ENCODE assay signal across 25 cellular contexts in genomic region chr6:75800133-75800532, GRCh38. TPM values are rescaled to one million over a fixed set of nuclear protein-coding genes. Genes with fewer than 3 reads are reported as not detected.
A peak's percentile ranks its signal among the peaks of the same experiment; 100 is the strongest.
DNase-seq lines count a peak whose midpoint lies in the region; ATAC-seq and TF ChIP-seq lines count a peak whose summit lies in the region.
"Had no signal": no experiment of that assay in that cellular context is flagged by ENCODE, and none has a peak within 500 bp of the region (broad histone marks: within the 10 kb centered on the region; RNA-seq: fewer than 3 reads in every experiment).

No MANE protein-coding gene starts in this region.

- H2AFZ ChIP-seq in H9 (ENCODE audit: low read length) = no peak overlapping the region
- H2AFZ ChIP-seq: GM23248, hepatocyte had no signal

- no peak overlapping the region for H2BK15ac ChIP-seq in H9 (ENCODE audit: low read depth, low read length)

- no peak overlapping the region for H4K8ac ChIP-seq in H9 (replicated peaks; ENCODE audit: insufficient read length, low read depth, low read length)

- DNase-seq in DMS79 treated with DMSO at 0.1 percent for 48 hours (lab: John Stamatoyannopoulos, UW) (peak; percentile 89), H9 (no peak), NCI-H2227 treated with DMSO at 0.1 percent for 48 hours (lab: John Stamatoyannopoulos, UW) (peak; percentile 12), lung (ENCODE audit: low spot score) (peak; percentile 35), colonic mucosa (no peak)
- DNase-seq in activated T-cell treated with anti-CD3 and anti-CD28 coated beads, Interleukin-2, amount 50 U/mL, for 24 hours = no peak
- DNase-seq: activated CD4-positive, alpha-beta T cell treated with anti-CD3 and anti-CD28 coated beads, Interleukin-2, amount 10 ng/mL, durations not matched to agents 24 days and 14 days; activated effector memory CD4-positive, alpha-beta T cell treated with Interleukin-2 at 50 U/mL for 16 hours; gastrocnemius medialis; GF-D8; GM23248; mammary epithelial cell; NCI-H1694; NK-92 treated with Interleukin-12 subunit alpha and Interleukin-12 subunit beta, amount 100 ng/mL, for 24 hours; PC-3; stimulated activated CD4-positive, alpha-beta T cell treated with anti-CD3 and anti-CD28 coated beads, Interleukin-4, amount 100 ng/mL, for 24 hours had no signal

- H3T11ph ChIP-seq in H9 (ENCODE audit: low read length) = no peak overlapping the region

- no peaks in the 10 kb centered on the region for H3K79me1 ChIP-seq in H9 (ENCODE audit: insufficient read depth, low read depth, low read length, poor library complexity, severe bottlenecking)

- no peak overlapping the region for H3K14ac ChIP-seq in H9 (ENCODE audit: insufficient read depth, low read length)

- H3K23ac ChIP-seq in H9 (ENCODE audit: insufficient read length, low read depth, low read length) = no peak overlapping the region

- H3K79me2 ChIP-seq in H9 (ENCODE audit: insufficient read depth, low read length) = no peaks in the 10 kb centered on the region

- no peak overlapping the region for H4K91ac ChIP-seq in H9 (ENCODE audit: insufficient read length, low read depth, low read length)

- H3K9me3 Mint-ChIP-seq in H9 = no peaks in the 10 kb centered on the region; a peak in 1 of 5 replicates
- H3K9me3 Mint-ChIP-seq in activated T-cell treated with anti-CD3 and anti-CD28 coated beads, Interleukin-2, amount 50 U/mL, for 24 hours = no peaks in the 10 kb centered on the region
- H3K9me3 Mint-ChIP-seq: activated CD4-positive, alpha-beta T cell treated with anti-CD3 and anti-CD28 coated beads, Interleukin-2, amount 10 ng/mL, durations not matched to agents 24 days and 14 days; activated naive CD4-positive, alpha-beta T cell treated with anti-CD3 and anti-CD28 coated beads, Interleukin-2, amount 50 U/mL, for 72 hours; natural killer cell treated with Interleukin-12 subunit alpha and Interleukin-12 subunit beta and Interleukin-15 and Interleukin-18, amount 100 ng/mL, for 72 hours had no signal

- H3K4me3 Mint-ChIP-seq in H9 = no peak overlapping the region
- no peak overlapping the region for H3K4me3 Mint-ChIP-seq in activated T-cell treated with anti-CD3 and anti-CD28 coated beads, Interleukin-2, amount 50 U/mL, for 24 hours
- H3K4me3 Mint-ChIP-seq: activated CD4-positive, alpha-beta T cell treated with anti-CD3 and anti-CD28 coated beads, Interleukin-2, amount 10 ng/mL, durations not matched to agents 24 days and 14 days; natural killer cell treated with Interleukin-12 subunit alpha and Interleukin-12 subunit beta and Interleukin-15 and Interleukin-18, amount 100 ng/mL, for 72 hours; WTC11 had no signal

- H4K5ac ChIP-seq in H9 (ENCODE audit: insufficient read length, low read depth, low read length) = no peak overlapping the region

- H3K9ac ChIP-seq in H9 (ENCODE audit: extremely low read depth, insufficient read length, low read length) (no peak overlapping the region), colonic mucosa (ENCODE audit: low read depth in 2 of 2, low read length in 2 of 2) (no peak overlapping the region)
- H3K9ac ChIP-seq: BLaER1, GM23248 had no signal

- no peaks in the 10 kb centered on the region for H3K27me3 Mint-ChIP-seq in H9 (ENCODE audit: low read depth)
- peaks cover 11% of the 10 kb centered on the region for H3K27me3 Mint-ChIP-seq in activated T-cell treated with anti-CD3 and anti-CD28 coated beads, Interleukin-2, amount 50 U/mL, for 24 hours
- H3K27me3 Mint-ChIP-seq: natural killer cell treated with Interleukin-12 subunit alpha and Interleukin-12 subunit beta and Interleukin-15 and Interleukin-18, amount 100 ng/mL, for 72 hours had no signal

- peaks cover 20 to 23% of the 10 kb centered on the region in 2 experiments for H3K4me1 Mint-ChIP-seq in H9
- no peaks in the 10 kb centered on the region for H3K4me1 Mint-ChIP-seq in activated T-cell treated with anti-CD3 and anti-CD28 coated beads, Interleukin-2, amount 50 U/mL, for 24 hours (ENCODE audit: low read depth)
- H3K4me1 Mint-ChIP-seq: activated CD4-positive, alpha-beta T cell treated with anti-CD3 and anti-CD28 coated beads, Interleukin-2, amount 10 ng/mL, durations not matched to agents 24 days and 14 days had no signal

- H3K27me3 ChIP-seq in H9 (ENCODE audit: insufficient read depth, low read length) = no peaks in the 10 kb centered on the region
- H3K27me3 ChIP-seq in lung (ENCODE audit: control insufficient read depth, insufficient read depth) = no peaks in the 10 kb centered on the region
- H3K27me3 ChIP-seq in colonic mucosa = no peaks in the 10 kb centered on the region
- H3K27me3 ChIP-seq: BLaER1, gastrocnemius medialis, hepatocyte, thyroid gland had no signal

- H3K36me3 ChIP-seq in lung (ENCODE audit: control insufficient read depth in 2 of 2, insufficient read depth in 2 of 2, low read length in 2 of 2) (peaks cover 0 to 2% of the 10 kb centered on the region in 2 donors), colonic mucosa (no peaks in the 10 kb centered on the region)
- H3K36me3 ChIP-seq: BLaER1, gastrocnemius medialis, thyroid gland had no signal

- TF ChIP-seq CTCF in H9 (conservative IDR thresholded peaks at IDR 0.05) (no peak), lung (IDR thresholded peaks at IDR 0.05; ENCODE audit: control extremely low read depth, extremely low read depth) (no peak), colonic mucosa (IDR thresholded peaks at IDR 0.05) (no peak)

- H3K27ac Mint-ChIP-seq in H9 = peak overlapping the region; percentile 21 to 83 (median 32); a peak in 4 of 7 replicates
- no peak overlapping the region for H3K27ac Mint-ChIP-seq in activated T-cell treated with anti-CD3 and anti-CD28 coated beads, Interleukin-2, amount 50 U/mL, for 24 hours
- H3K27ac Mint-ChIP-seq: activated CD4-positive, alpha-beta T cell treated with anti-CD3 and anti-CD28 coated beads, Interleukin-2, amount 10 ng/mL, durations not matched to agents 24 days and 14 days; activated naive CD4-positive, alpha-beta T cell treated with anti-CD3 and anti-CD28 coated beads, Interleukin-2, amount 50 U/mL, for 72 hours; natural killer cell treated with Interleukin-12 subunit alpha and Interleukin-12 subunit beta and Interleukin-15 and Interleukin-18, amount 100 ng/mL, for 72 hours had no signal

- no peak overlapping the region for H3K18ac ChIP-seq in H9 (ENCODE audit: insufficient read length, low read depth, low read length)

- no peaks in the 10 kb centered on the region for H3K36me3 Mint-ChIP-seq in H9 (ENCODE audit: insufficient read depth in 1 of 3, low read depth in 3 of 3)
- H3K36me3 Mint-ChIP-seq in activated T-cell treated with anti-CD3 and anti-CD28 coated beads, Interleukin-2, amount 50 U/mL, for 24 hours (ENCODE audit: low read depth) = no peaks in the 10 kb centered on the region
- H3K36me3 Mint-ChIP-seq: activated naive CD4-positive, alpha-beta T cell treated with anti-CD3 and anti-CD28 coated beads, Interleukin-2, amount 50 U/mL, for 72 hours; natural killer cell treated with Interleukin-12 subunit alpha and Interleukin-12 subunit beta and Interleukin-15 and Interleukin-18, amount 100 ng/mL, for 72 hours; WTC11 had no signal

- H3K27ac ChIP-seq in H9 (ENCODE audit: insufficient read length, low read depth, low read length) = no peak overlapping the region
- no peak overlapping the region for H3K27ac ChIP-seq in lung (ENCODE audit: low read depth in 1 of 2, low read length in 1 of 2)
- no peak overlapping the region for H3K27ac ChIP-seq in colonic mucosa
- H3K27ac ChIP-seq: BLaER1, gastrocnemius medialis, GM23248, hepatocyte, SK-N-MC, thyroid gland had no signal

- no peak overlapping the region for H2BK12ac ChIP-seq in H9 (ENCODE audit: insufficient read length, low read depth, low read length)

- H4K20me1 ChIP-seq in H9 (ENCODE audit: control insufficient read depth, insufficient read depth, insufficient read length) = no peaks in the 10 kb centered on the region
- H4K20me1 ChIP-seq: BLaER1 had no signal

- H3K4me2 ChIP-seq in H9 (ENCODE audit: insufficient read depth, insufficient read length, low read length) = no peak overlapping the region
- H3K4me2 ChIP-seq: BLaER1, hepatocyte had no signal

- ATAC-seq in lung (ENCODE audit: insufficient read depth, low FRiP score) (peak; percentile 44), GM21576 (IDR thresholded peaks at IDR 0.05; ENCODE audit: unreplicated experiment) (no peak)
- ATAC-seq: activated naive CD4-positive, alpha-beta T cell treated with anti-CD3 and anti-CD28 coated beads, Interleukin-2, amount 50 U/mL, for 72 hours; gastrocnemius medialis; K562; natural killer cell treated with Interleukin-12 subunit alpha and Interleukin-12 subunit beta and Interleukin-15 and Interleukin-18, amount 100 ng/mL, for 72 hours; PC-3 had no signal

- no peak overlapping the region for H3K4ac ChIP-seq in H9 (ENCODE audit: low read depth, low read length)

- no peak overlapping the region for H2BK20ac ChIP-seq in H9 (ENCODE audit: low read depth, low read length, poor library complexity, severe bottlenecking)

- H3K23me2 ChIP-seq in H9 (ENCODE audit: insufficient read length, low read depth, low read length, poor library complexity, severe bottlenecking) = no peaks in the 10 kb centered on the region

- no CpG with 5 or more reads among the region's 4 CpGs for WGBS in H9 (ENCODE audit: extremely low coverage, insufficient read length, low lambda C conversion rate)
- WGBS in lung, 2 donors = 68 to 85% methylated on average over 4 of the region's 4 CpGs

- H3K4me3 ChIP-seq in lung (no peak overlapping the region), colonic mucosa (no peak overlapping the region)
- H3K4me3 ChIP-seq: BLaER1, gastrocnemius medialis, GM23248, hepatocyte, K562, SK-N-MC, thyroid gland had no signal

- H3K4me1 ChIP-seq in H9 (ENCODE audit: insufficient read depth, low read length) (no peaks in the 10 kb centered on the region; the same call in 1 of the 2 replicates), lung (ENCODE audit: control insufficient read depth in 2 of 2, insufficient read depth in 2 of 2, low read length in 2 of 2) (no peaks in the 10 kb centered on the region), colonic mucosa (no peaks in the 10 kb centered on the region)
- H3K4me1 ChIP-seq: BLaER1 had no signal

- H2BK120ac ChIP-seq in H9 (ENCODE audit: low read depth, low read length, poor library complexity, severe bottlenecking) = no peak overlapping the region

- no peaks in the 10 kb centered on the region for H3K9me3 ChIP-seq in H9 (ENCODE audit: control insufficient read depth, low read depth, low read length)
- H3K9me3 ChIP-seq in lung (ENCODE audit: control insufficient read depth in 2 of 2, insufficient read depth in 1 of 2, low read length in 1 of 2) = no peaks in the 10 kb centered on the region
- no peaks in the 10 kb centered on the region for H3K9me3 ChIP-seq in colonic mucosa
- H3K9me3 ChIP-seq: BLaER1, gastrocnemius medialis, thyroid gland had no signal

- intact Hi-C loops in colonic mucosa (cut with DNase I) = no loop called here

- no peak overlapping the region for H3K56ac ChIP-seq in H9 (ENCODE audit: insufficient read length, low read depth, low read length)

- H2BK5ac ChIP-seq in H9 (ENCODE audit: insufficient read length, low read length) = no peak overlapping the region

- H2AK5ac ChIP-seq in H9 (ENCODE audit: insufficient read length, low read length) = no peak overlapping the region

RNA-seq across cellular contexts. Expression of gene MYO6, which starts 51.1 kb away (rescaled TPM):
- total RNA-seq in H9 (2021) = 46.9 and 48.1 TPM in 2 replicates
- 100 to 1,000 TPM in 1 of 2 donors, 10 to 100 TPM in 1; 59.2 to 100 TPM for total RNA-seq in lung
- polyA plus RNA-seq in lung = 10 to 100 TPM; 15.6 to 44.3 TPM
- 10 to 100 TPM; 72.3 to 80.9 TPM for total RNA-seq in colonic mucosa

Comparison
In these comparisons a context has a peak if more than half of its experiments do, and no peak if none do; other contexts are left out.
1. DNase-seq: peak in DMS79 treated with DMSO at 0.1 percent for 48 hours (single experiment), NCI-H2227 treated with DMSO at 0.1 percent for 48 hours (single experiment) and lung (single experiment); none in H9 (single experiment), activated T-cell treated with anti-CD3 and anti-CD28 coated beads, Interleukin-2, amount 50 U/mL, for 24 hours (single experiment) and colonic mucosa (single experiment).